8 cellular contexts compared by ENCODE assay signal in the genomic region with DNA sequence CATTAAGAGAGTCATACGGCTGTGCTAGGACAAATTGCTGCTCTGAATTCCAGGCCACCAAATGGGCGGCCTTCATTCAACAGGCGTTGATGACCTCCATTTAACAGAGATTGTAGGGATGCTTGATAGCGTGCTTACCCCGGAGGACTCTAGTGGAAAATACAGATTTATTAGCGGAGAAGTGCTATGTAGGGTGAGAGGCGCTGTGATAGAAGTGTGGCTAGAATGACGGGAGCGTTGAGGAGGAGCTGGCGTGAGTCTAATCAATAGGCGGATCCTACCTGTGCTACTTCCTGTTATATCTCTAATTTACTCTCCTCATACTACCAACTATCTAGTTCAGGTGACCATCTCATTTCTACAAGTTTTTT. TPM values are rescaled to one million over a fixed set of nuclear protein-coding genes. Genes with fewer than 3 reads are reported as not detected.
DNase-seq lines count a peak whose midpoint lies in the region; ATAC-seq and TF ChIP-seq lines count a peak whose summit lies in the region.

No MANE protein-coding gene starts in this region.

- H3K9me3 ChIP-seq in BE2C = no peaks in the 10 kb centered on the region
- H3K9me3 ChIP-seq in skeletal muscle satellite cell (replicated peaks; ENCODE audit: low read length) = no peaks in the 10 kb centered on the region

- DNase-seq in BE2C (no peak), Kasumi-1 (lab: John Stamatoyannopoulos, UW) (peak; percentile 18 to 45), germinal center (ENCODE audit: low spot score) (peak; percentile 2), NK-92 (lab: John Stamatoyannopoulos, UW; ENCODE audit: unreplicated experiment) (no peak)
- peak; percentile 41 for DNase-seq in activated CD4-positive, alpha-beta memory T cell treated with anti-CD3 and anti-CD28 coated beads for 36 hours

- H3K9ac ChIP-seq in skeletal muscle satellite cell (ENCODE audit: low read depth, low read length) = peak overlapping the region; percentile 88

- ATAC-seq in GM18907 (IDR thresholded peaks at IDR 0.05; ENCODE audit: unreplicated experiment) = peak; percentile 24
- no peak for ATAC-seq in GM18519 (IDR thresholded peaks at IDR 0.05; ENCODE audit: low FRiP score, unreplicated experiment)

- H3K27ac Mint-ChIP-seq in activated CD4-positive, alpha-beta memory T cell treated with anti-CD3 and anti-CD28 coated beads for 36 hours = peak overlapping the region; percentile 90

- peak overlapping the region; percentile 90 for H3K4me2 ChIP-seq in skeletal muscle satellite cell (ENCODE audit: low read length)

- H3K9me3 Mint-ChIP-seq in activated CD4-positive, alpha-beta memory T cell treated with anti-CD3 and anti-CD28 coated beads for 36 hours = no peaks in the 10 kb centered on the region

- intact Hi-C loops in activated CD4-positive, alpha-beta memory T cell treated with anti-CD3 and anti-CD28 coated beads for 36 hours (cut with micrococcal nuclease) = loop anchor here (2.0 to 5.0 kb wide), 3 partner anchors 71 to 480 kb away; a partner anchor contains a TSS

- H3K4me1 Mint-ChIP-seq in activated CD4-positive, alpha-beta memory T cell treated with anti-CD3 and anti-CD28 coated beads for 36 hours (ENCODE audit: low read depth) = peaks cover 17% of the 10 kb centered on the region

- H3K36me3 ChIP-seq in BE2C (peaks cover 12% of the 10 kb centered on the region), skeletal muscle satellite cell (ENCODE audit: insufficient read depth, low read length) (peaks cover 21% of the 10 kb centered on the region)

- POLR2A ChIA-PET in activated CD4-positive, alpha-beta memory T cell treated with anti-CD3 and anti-CD28 coated beads for 36 hours (lab: Charles Lee) = no interaction called here

- peak overlapping the region; percentile 93 for H3K4me3 Mint-ChIP-seq in activated CD4-positive, alpha-beta memory T cell treated with anti-CD3 and anti-CD28 coated beads for 36 hours

- no peaks in the 10 kb centered on the region; the same call in 1 of the 2 replicates for H3K4me1 ChIP-seq in BE2C
- peaks cover 8% of the 10 kb centered on the region for H3K4me1 ChIP-seq in skeletal muscle satellite cell (ENCODE audit: control insufficient read depth, insufficient read depth, low read length)

- H3K27me3 Mint-ChIP-seq in activated CD4-positive, alpha-beta memory T cell treated with anti-CD3 and anti-CD28 coated beads for 36 hours = peaks cover 3% of the 10 kb centered on the region

- CTCF ChIA-PET in activated CD4-positive, alpha-beta memory T cell treated with anti-CD3 and anti-CD28 coated beads for 36 hours (lab: Charles Lee) = interaction anchor here (1.0 to 2.8 kb wide), 2 partner anchors 110 to 230 kb away, joined by 3 to 9 read pairs; no protein-coding TSS in a partner anchor

- no peaks in the 10 kb centered on the region for H3K27me3 ChIP-seq in BE2C
- H3K27me3 ChIP-seq in skeletal muscle satellite cell (ENCODE audit: control insufficient read depth, insufficient read depth, low read length) = no peaks in the 10 kb centered on the region

- H3K4me3 ChIP-seq in BE2C (ENCODE audit: low read depth, low read length) = peak overlapping the region; percentile 100
- H3K4me3 ChIP-seq in skeletal muscle satellite cell (ENCODE audit: low read length) = peak overlapping the region; percentile 92

- peaks cover 7% of the 10 kb centered on the region for H3K36me3 Mint-ChIP-seq in activated CD4-positive, alpha-beta memory T cell treated with anti-CD3 and anti-CD28 coated beads for 36 hours

- TF ChIP-seq CTCF in BE2C (IDR thresholded peaks at IDR 0.05; ENCODE audit: low read depth, low read length) = no peak

RNA-seq across cellular contexts. Expression of a gene that starts 0.7 kb away (rescaled TPM):
- 138 TPM for polyA plus RNA-seq in BE2C (2012; ENCODE audit: insufficient read depth, insufficient read length, low read depth)
- 10 to 100 TPM; 49.2 to 50.2 TPM for total RNA-seq in activated CD4-positive, alpha-beta memory T cell treated with anti-CD3 and anti-CD28 coated beads for 36 hours
- total RNA-seq in skeletal muscle satellite cell (2012; rRNA removed) = 55.5 and 57.4 TPM in 2 replicates

RNA-seq across cellular contexts. Expression of a gene that starts 15.1 kb away (rescaled TPM):
- polyA plus RNA-seq in BE2C (2012; ENCODE audit: insufficient read depth, insufficient read length, low read depth) = not detected
- total RNA-seq in activated CD4-positive, alpha-beta memory T cell treated with anti-CD3 and anti-CD28 coated beads for 36 hours = under 1 TPM in 1 of 2 experiments, not detected in 1; 0.22 TPM
- 3.1 and 4.3 TPM in 2 replicates for total RNA-seq in skeletal muscle satellite cell (2012; rRNA removed)

Comparison
In these comparisons a context has a peak if more than half of its experiments do, and no peak if none do; other contexts are left out.
1. DNase-seq: peak in Kasumi-1 (2 of 2), activated CD4-positive, alpha-beta memory T cell treated with anti-CD3 and anti-CD28 coated beads for 36 hours (single experiment) and germinal center (single experiment); none in BE2C (single experiment) and NK-92 (single experiment).